9 cellular contexts compared by ENCODE assay signal in genomic region chr2:224638338-224638823, GRCh38. TPM values are rescaled to one million over a fixed set of nuclear protein-coding genes. Genes with fewer than 3 reads are reported as not detected.
DNase-seq lines count a peak whose midpoint lies in the region; ATAC-seq and TF ChIP-seq lines count a peak whose summit lies in the region.
"Had no signal": no experiment of that assay in that cellular context is flagged by ENCODE, and none has a peak within 500 bp of the region (broad histone marks: within the 10 kb centered on the region; RNA-seq: fewer than 3 reads in every experiment).

No MANE protein-coding gene starts in this region.

- H3K4me1 Mint-ChIP-seq in CD4-positive, alpha-beta memory T cell, result peaks cover 9 to 15% (median 10%) of the 10 kb centered on the region in 4 donors
- H3K4me1 Mint-ChIP-seq in WTC11, result peaks cover 3% of the 10 kb centered on the region; the same call in 1 of the 2 replicates

- no peak overlapping the region for H3K4me2 ChIP-seq in SK-N-SH

- no peak overlapping the region for H3K9ac ChIP-seq in SK-N-SH

- H3K4me1 ChIP-seq in CD4-positive, alpha-beta memory T cell (ENCODE audit: insufficient read depth, low read length), result peaks cover 13% of the 10 kb centered on the region
- H3K4me1 ChIP-seq in SK-N-SH (ENCODE audit: control insufficient read depth in 1 of 2, insufficient read depth in 2 of 2, low read depth in 1 of 2, low read length in 1 of 2) (no peaks in the 10 kb centered on the region), vagina (no peaks in the 10 kb centered on the region)

- H3K27ac ChIP-seq in CD4-positive, alpha-beta memory T cell (ENCODE audit: low read depth, low read length), result peak overlapping the region; percentile 10
- H3K27ac ChIP-seq in SK-N-SH (ENCODE audit: low read depth in 2 of 2, low read length in 1 of 2) (no peak overlapping the region), vagina (no peak overlapping the region)
- H3K27ac ChIP-seq: C4-2B had no signal

- CTCF ChIA-PET in CD4-positive, alpha-beta memory T cell (lab: Charles Lee; ENCODE audit: partially characterized antibody), result interaction anchor here (1.1 to 3.0 kb wide), 2 partner anchors 9 to 12 kb away, joined by 4 to 22 read pairs; no protein-coding TSS in a partner anchor
- CTCF ChIA-PET in WTC11 (lab: Charles Lee) (no interaction called here), SK-N-SH (lab: Yijun Ruan, JAX) (no interaction called here)

- 81% methylated on average over 8 of the region's 8 CpGs for WGBS in SK-N-SH (ENCODE audit: low lambda C conversion rate)

- peaks cover 0 to 1% (median 0%) of the 10 kb centered on the region in 8 donors for H3K9me3 Mint-ChIP-seq in CD4-positive, alpha-beta memory T cell
- H3K9me3 Mint-ChIP-seq in WTC11, result peaks cover 12% of the 10 kb centered on the region

- H4K20me1 ChIP-seq in SK-N-SH (ENCODE audit: insufficient read depth), result no peaks in the 10 kb centered on the region

- TF ChIP-seq EP300 in SK-N-SH (IDR thresholded peaks at IDR 0.05; ENCODE audit: borderline replicate concordance in 1 of 2, low read depth in 1 of 2, low read length in 1 of 2), result no peak

- no peak overlapping the region for H3K4me3 ChIP-seq in CD4-positive, alpha-beta memory T cell (ENCODE audit: low read length in 2 of 2)
- H3K4me3 ChIP-seq in SK-N-SH (ENCODE audit: low read depth in 2 of 2, low read length in 1 of 2), result no peak overlapping the region
- no peak overlapping the region for H3K4me3 ChIP-seq in vagina

- H3K79me2 ChIP-seq in SK-N-SH (ENCODE audit: insufficient read depth), result no peaks in the 10 kb centered on the region

- no peak for TF ChIP-seq POLR2A in vagina (IDR thresholded peaks at IDR 0.05)

- H3K4me3 Mint-ChIP-seq in CD4-positive, alpha-beta memory T cell, result peak overlapping the region in 7 of 8 donors; percentile 7 to 76 (median 41)
- no peak overlapping the region for H3K4me3 Mint-ChIP-seq in WTC11

- TF ChIP-seq RAD21 in SK-N-SH (IDR thresholded peaks at IDR 0.05; ENCODE audit: low read length), result no peak

- POLR2A ChIA-PET in CD4-positive, alpha-beta memory T cell (lab: Charles Lee; ENCODE audit: partially characterized antibody), result interaction anchor here (2.5 kb wide), 1 partner anchor 53 kb away, joined by 13 read pairs; the partner anchor contains the start of gene CUL3
- POLR2A ChIA-PET in WTC11 (lab: Charles Lee) (no interaction called here), SK-N-SH (lab: Yijun Ruan, JAX) (no interaction called here)

- H3K27me3 Mint-ChIP-seq in CD4-positive, alpha-beta memory T cell, result peaks cover 0 to 3% of the 10 kb centered on the region in 2 donors
- H3K27me3 Mint-ChIP-seq in WTC11 (ENCODE audit: low read depth), result no peaks in the 10 kb centered on the region

- H2AFZ ChIP-seq in SK-N-SH (ENCODE audit: low read depth), result no peak overlapping the region

- H3F3A ChIP-seq in SK-N-SH (replicated peaks; ENCODE audit: insufficient read depth), result no peaks in the 10 kb centered on the region

- H3K36me3 Mint-ChIP-seq in CD4-positive, alpha-beta memory T cell, result no peaks in the 10 kb centered on the region
- H3K36me3 Mint-ChIP-seq in WTC11, result peaks cover 10% of the 10 kb centered on the region

- peak overlapping the region in 6 of 7 donors; percentile 81 to 90 (median 88) for H3K27ac Mint-ChIP-seq in CD4-positive, alpha-beta memory T cell
- H3K27ac Mint-ChIP-seq in WTC11, result 0 out of 2 replicates have a peak overlapping the region, but pooled peaks have one; percentile 60

- H3K9me3 ChIP-seq in CD4-positive, alpha-beta memory T cell (ENCODE audit: control insufficient read depth in 1 of 2, low read length in 2 of 2), result no peaks in the 10 kb centered on the region
- H3K9me3 ChIP-seq in SK-N-SH (no peaks in the 10 kb centered on the region), vagina (no peaks in the 10 kb centered on the region)

- no peaks in the 10 kb centered on the region for H3K27me3 ChIP-seq in CD4-positive, alpha-beta memory T cell (ENCODE audit: insufficient read depth, low read length)
- H3K27me3 ChIP-seq in SK-N-SH (ENCODE audit: insufficient read depth) (no peaks in the 10 kb centered on the region), vagina (no peaks in the 10 kb centered on the region)

- no peaks in the 10 kb centered on the region for H3K36me3 ChIP-seq in CD4-positive, alpha-beta memory T cell (ENCODE audit: insufficient read depth, low read length)
- H3K36me3 ChIP-seq in SK-N-SH (replicated peaks in 1 of 2; ENCODE audit: control insufficient read depth in 1 of 2, insufficient read depth in 2 of 2, low read length in 1 of 2) (no peaks in the 10 kb centered on the region), vagina (no peaks in the 10 kb centered on the region)

- ATAC-seq in GM19467 (IDR thresholded peaks at IDR 0.05; ENCODE audit: unreplicated experiment) (peak; percentile 90), HG03442 (IDR thresholded peaks at IDR 0.05; ENCODE audit: unreplicated experiment) (peak; percentile 90), WTC11 (no peak)

- H3K9me2 ChIP-seq in SK-N-SH, result no peaks in the 10 kb centered on the region

- TF ChIP-seq CTCF in WTC11 (IDR thresholded peaks at IDR 0.05) (no peak), SK-N-SH (IDR thresholded peaks at IDR 0.05) (no peak), vagina (IDR thresholded peaks at IDR 0.05) (no peak)

- DNase-seq in CD4-positive, alpha-beta memory T cell, result peak in 4 of 5 donors; percentile 18 to 46 (median 32)
- DNase-seq in WTC11 (ENCODE audit: low spot score), result no peak
- peak; percentile 36 for DNase-seq in stimulated activated CD4-positive, alpha-beta T cell treated with anti-CD3 and anti-CD28 coated beads, Interleukin-2, amount 100 ng/mL, for 4 hours (ENCODE audit: low read depth)
- DNase-seq in SK-N-SH, result no peak
- DNase-seq in D341Med (ENCODE audit: low spot score), result no peak
- DNase-seq in vagina (ENCODE audit: extremely low spot score in 2 of 2), result no peak

- intact Hi-C loops in CD4-positive, alpha-beta memory T cell (cut with micrococcal nuclease), result no loop called here
- intact Hi-C loops in vagina (cut with DNase I), result no loop called here

TF ChIP-seq in WTC11, 78 proteins besides CTCF, POLR2A, EP300 and RAD21 (continues in another document):
- TF ChIP-seq FOXP1 (CRISPR knock-in tag; IDR thresholded peaks at IDR 0.05; ENCODE audit: borderline replicate concordance), result no peak
- TF ChIP-seq MAX (CRISPR knock-in tag; IDR thresholded peaks at IDR 0.05), result no peak
- no peak for TF ChIP-seq IRF2 (CRISPR knock-in tag; IDR thresholded peaks at IDR 0.05; ENCODE audit: borderline replicate concordance, low read depth)
- TF ChIP-seq IRF1 (CRISPR knock-in tag; IDR thresholded peaks at IDR 0.05), result no peak
- TF ChIP-seq ZNF396 (CRISPR knock-in tag; IDR thresholded peaks at IDR 0.05; ENCODE audit: borderline replicate concordance), result no peak
- TF ChIP-seq USF1 (CRISPR knock-in tag; IDR thresholded peaks at IDR 0.05), result no peak
- TF ChIP-seq ZNF263 (CRISPR knock-in tag; IDR thresholded peaks at IDR 0.05; ENCODE audit: low read depth), result no peak
- no peak for TF ChIP-seq GABPB1 (CRISPR knock-in tag; IDR thresholded peaks at IDR 0.05)

TF ChIP-seq in SK-N-SH, 30 proteins besides CTCF, POLR2A, EP300 and RAD21:
- no peak for TF ChIP-seq MAX (IDR thresholded peaks at IDR 0.05; ENCODE audit: low read depth)

RNA-seq across cellular contexts. Expression of gene CUL3, which starts 53.2 kb away (rescaled TPM):
- 10 to 100 TPM; 83.4 to 85.3 TPM for total RNA-seq in CD4-positive, alpha-beta memory T cell
- polyA plus RNA-seq in CD4-positive, alpha-beta memory T cell, result 10 to 100 TPM; 12.4 to 63.2 TPM
- total RNA-seq in WTC11 (2021) (74.4 to 86.2 TPM (median 80.7 TPM) in 3 replicates), vagina (65.3 TPM)
- 17.0 and 17.3 TPM in 2 replicates for polyA plus RNA-seq in SK-N-SH (2012; rRNA removed)
- polyA plus RNA-seq in SK-N-SH (2012; cell fraction: cytosol; rRNA removed), result 27.3 and 34.3 TPM in 2 replicates
- polyA plus RNA-seq in SK-N-SH (2012; cell fraction: nucleus; rRNA removed), result 10.8 and 34.5 TPM in 2 replicates

Comparison
In these comparisons a context has a peak if more than half of its experiments do, and no peak if none do; other contexts are left out.
1. DNase-seq: peak in CD4-positive, alpha-beta memory T cell (4 of 5) and stimulated activated CD4-positive, alpha-beta T cell treated with anti-CD3 and anti-CD28 coated beads, Interleukin-2, amount 100 ng/mL, for 4 hours (single experiment); none in WTC11 (single experiment), SK-N-SH (single experiment), D341Med (single experiment) and vagina (0 of 2).